1 cellular context compared by ENCODE assay signal in genomic region chr19:3079578-3079977, GRCh38.
TF ChIP-seq lines count a peak whose summit lies in the region.

No MANE protein-coding gene starts in this region.

TF ChIP-seq in HEK293, 187 proteins besides CTCF, POLR2A, EP300 and RAD21 (continued from another document):
- no peak for TF ChIP-seq ZNF776 (tag by site-specific recombination; IDR thresholded peaks at IDR 0.05; ENCODE audit: borderline replicate concordance)
